Comparison of ENCODE assay signal across 1 cellular context in genomic region chr2:61597300-61598289, GRCh38.
A peak's percentile ranks its signal among the peaks of the same experiment; 100 is the strongest.
TF ChIP-seq lines count a peak whose summit lies in the region.

No MANE protein-coding gene starts in this region.

TF ChIP-seq in GM23338, 12 proteins besides CTCF, POLR2A, EP300 and RAD21:
- TF ChIP-seq ZNF462 (CRISPR knock-in tag; IDR thresholded peaks at IDR 0.05) (0 out of 2 replicates have a peak, but pooled peaks have one; percentile 36), ZNF114 (CRISPR knock-in tag; IDR thresholded peaks at IDR 0.05) (no peak), POLR2AphosphoS5 (IDR thresholded peaks at IDR 0.05; ENCODE audit: low read depth) (peak; percentile 18; the same call in 1 of the 2 replicates), CREB1 (CRISPR knock-in tag; IDR thresholded peaks at IDR 0.05; ENCODE audit: low read depth) (0 out of 2 replicates have a peak, but pooled peaks have one; percentile 5), STAT1 (IDR thresholded peaks at IDR 0.05; ENCODE audit: unreplicated experiment) (no peak), ETS1 (IDR thresholded peaks at IDR 0.05) (peak; percentile 63; the same call in 1 of the 2 replicates), NANOG (IDR thresholded peaks at IDR 0.05; ENCODE audit: borderline replicate concordance) (peak; percentile 62)
TF ChIP-seq in GM23338: peak in this region for 5.
